In the genomic region with DNA sequence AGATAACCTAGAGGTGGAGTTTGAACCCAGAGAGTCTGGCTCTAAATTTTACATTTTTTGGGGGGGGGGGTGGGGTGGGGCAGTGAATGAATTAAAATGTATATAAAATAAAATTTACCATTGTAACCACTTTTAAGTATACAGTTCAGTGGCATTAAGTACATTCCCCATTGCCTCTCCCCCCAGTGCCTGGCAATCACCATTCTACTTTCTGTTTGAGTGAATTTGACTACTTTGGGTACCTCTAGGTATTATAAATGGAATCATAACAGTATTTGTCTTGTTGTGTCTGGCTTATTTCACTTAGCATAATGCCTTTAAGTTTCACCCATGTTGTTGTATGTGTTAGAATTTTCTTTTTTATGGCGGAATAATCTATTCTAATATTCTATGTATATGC, we compare ENCODE assay signal across 16 cellular contexts. TPM values are rescaled to one million over a fixed set of nuclear protein-coding genes. Genes with fewer than 3 reads are reported as not detected.
DNase-seq lines count a peak whose midpoint lies in the region; ATAC-seq and TF ChIP-seq lines count a peak whose summit lies in the region.
"Had no signal": no experiment of that assay in that cellular context is flagged by ENCODE, and none has a peak within 500 bp of the region (broad histone marks: within the 10 kb centered on the region; RNA-seq: fewer than 3 reads in every experiment).

No MANE protein-coding gene starts in this region.

- intact Hi-C loops in activated CD4-positive, alpha-beta T cell treated with anti-CD3 and anti-CD28 coated beads for 36 hours (cut with DNase I, micrococcal nuclease) = loop anchor here (1.0 to 10.0 kb wide), 3 partner anchors 8 to 829 kb away; no protein-coding TSS in a partner anchor
- intact Hi-C loops in activated CD8-positive, alpha-beta T cell treated with anti-CD3 and anti-CD28 coated beads for 36 hours (cut with micrococcal nuclease) = no loop called here
- intact Hi-C loops in natural killer cell (cut with micrococcal nuclease) = no loop called here

- no peak for TF ChIP-seq CTCF in DOHH2 (IDR thresholded peaks at IDR 0.05; ENCODE audit: low read depth, low read length, poor library complexity, severe bottlenecking)
- no peak for TF ChIP-seq CTCF in activated CD8-positive, alpha-beta T cell treated with anti-CD3 and anti-CD28 coated beads for 36 hours (IDR thresholded peaks at IDR 0.05)
- TF ChIP-seq CTCF in natural killer cell (IDR thresholded peaks at IDR 0.05) = no peak

- H3K4me1 ChIP-seq in DOHH2 (ENCODE audit: control insufficient read depth, low read length) = peaks cover 41% of the 10 kb centered on the region

- H3K27me3 ChIP-seq in DOHH2 (ENCODE audit: control insufficient read depth, low read length) = no peaks in the 10 kb centered on the region

- no peak overlapping the region for H3K27ac ChIP-seq in DOHH2 (ENCODE audit: low read depth, low read length)

- POLR2A ChIA-PET in activated CD4-positive, alpha-beta T cell treated with anti-CD3 and anti-CD28 coated beads for 36 hours (lab: Charles Lee) = no interaction called here
- POLR2A ChIA-PET in activated CD8-positive, alpha-beta T cell treated with anti-CD3 and anti-CD28 coated beads for 36 hours (lab: Charles Lee) = no interaction called here

- H3K9me2 ChIP-seq in DOHH2 (replicated peaks; ENCODE audit: control insufficient read depth, low read length) = no peaks in the 10 kb centered on the region

- peaks cover 7% of the 10 kb centered on the region; the same call in 1 of the 2 replicates for H3F3A ChIP-seq in DOHH2 (ENCODE audit: control insufficient read depth, insufficient read depth)

- H3K4me1 Mint-ChIP-seq in activated CD4-positive, alpha-beta T cell treated with anti-CD3 and anti-CD28 coated beads for 36 hours = peaks cover 41% of the 10 kb centered on the region
- peaks cover 40% of the 10 kb centered on the region for H3K4me1 Mint-ChIP-seq in activated CD8-positive, alpha-beta T cell treated with anti-CD3 and anti-CD28 coated beads for 36 hours (ENCODE audit: low read depth)
- H3K4me1 Mint-ChIP-seq in natural killer cell = peaks cover 48 to 50% of the 10 kb centered on the region in 2 donors

- H3K79me2 ChIP-seq in DOHH2 (ENCODE audit: control insufficient read depth, low read length) = peaks cover 43% of the 10 kb centered on the region

- CTCF ChIA-PET in activated CD4-positive, alpha-beta T cell treated with anti-CD3 and anti-CD28 coated beads for 36 hours (lab: Charles Lee) = no interaction called here
- CTCF ChIA-PET in activated CD8-positive, alpha-beta T cell treated with anti-CD3 and anti-CD28 coated beads for 36 hours (lab: Charles Lee) = interaction anchor here (0.8 to 4.0 kb wide), 2 partner anchors 8 to 120 kb away, joined by 3 to 32 read pairs; no protein-coding TSS in a partner anchor

- no peaks in the 10 kb centered on the region for H3K27me3 Mint-ChIP-seq in activated CD4-positive, alpha-beta T cell treated with anti-CD3 and anti-CD28 coated beads for 36 hours
- no peaks in the 10 kb centered on the region for H3K27me3 Mint-ChIP-seq in activated CD8-positive, alpha-beta T cell treated with anti-CD3 and anti-CD28 coated beads for 36 hours
- H3K27me3 Mint-ChIP-seq in natural killer cell (ENCODE audit: low read depth in 2 of 2) = no peaks in the 10 kb centered on the region

- H3K4me3 ChIP-seq in DOHH2 (ENCODE audit: low read length) = 0 out of 2 replicates have a peak overlapping the region, but pooled peaks have one; percentile 51
- H3K4me3 ChIP-seq: smooth muscle cell, stomach had no signal

- peaks cover 2% of the 10 kb centered on the region for H3K9me3 Mint-ChIP-seq in activated CD4-positive, alpha-beta T cell treated with anti-CD3 and anti-CD28 coated beads for 36 hours (ENCODE audit: low read depth)
- peaks cover 3% of the 10 kb centered on the region for H3K9me3 Mint-ChIP-seq in activated CD8-positive, alpha-beta T cell treated with anti-CD3 and anti-CD28 coated beads for 36 hours
- H3K9me3 Mint-ChIP-seq in natural killer cell = no peaks in the 10 kb centered on the region
- H3K9me3 Mint-ChIP-seq: CD8-positive, alpha-beta T cell had no signal

- peak overlapping the region; percentile 76 for H3K27ac Mint-ChIP-seq in activated CD4-positive, alpha-beta T cell treated with anti-CD3 and anti-CD28 coated beads for 36 hours
- peak overlapping the region; percentile 81 for H3K27ac Mint-ChIP-seq in activated CD8-positive, alpha-beta T cell treated with anti-CD3 and anti-CD28 coated beads for 36 hours
- peak overlapping the region; percentile 84 to 94 for H3K27ac Mint-ChIP-seq in natural killer cell

- H3K4me2 ChIP-seq in DOHH2 (ENCODE audit: low read length) = peak overlapping the region; percentile 91
- H3K4me2 ChIP-seq: smooth muscle cell had no signal

- no peaks in the 10 kb centered on the region for H3K36me3 ChIP-seq in DOHH2 (ENCODE audit: control insufficient read depth, low read length)
- H3K36me3 ChIP-seq: stomach had no signal

- peak; percentile 39 for ATAC-seq in activated CD4-positive, alpha-beta T cell treated with anti-CD3 and anti-CD28 coated beads for 36 hours
- ATAC-seq in activated CD8-positive, alpha-beta T cell treated with anti-CD3 and anti-CD28 coated beads for 36 hours = no peak
- no peak for ATAC-seq in natural killer cell
- ATAC-seq in GM19452 (IDR thresholded peaks at IDR 0.05; ENCODE audit: unreplicated experiment) = no peak
- ATAC-seq in HG02970 (IDR thresholded peaks at IDR 0.05; ENCODE audit: low FRiP score, unreplicated experiment) = no peak
- ATAC-seq in GM18870 (IDR thresholded peaks at IDR 0.05; ENCODE audit: unreplicated experiment) = no peak
- ATAC-seq: CD8-positive, alpha-beta T cell had no signal

- DNase-seq in activated CD4-positive, alpha-beta T cell treated with anti-CD3 and anti-CD28 coated beads for 36 hours = peak; percentile 57
- DNase-seq in activated CD4-positive, alpha-beta T cell treated with anti-CD3 and anti-CD28 coated beads for 48 hours = no peak
- DNase-seq in activated CD8-positive, alpha-beta T cell treated with anti-CD3 and anti-CD28 coated beads for 36 hours = peak; percentile 30
- DNase-seq in natural killer cell = no peak
- DNase-seq: activated CD4-positive, alpha-beta T cell treated with anti-CD3 and anti-CD28 coated beads, Interleukin-2, amount 50 U/mL, for 1 hour; CD8-positive, alpha-beta T cell; cortex of kidney; NCI-H1092 treated with DMSO at 0.1 percent for 48 hours; NCI-H2171; T1000 had no signal

- no peaks in the 10 kb centered on the region for H3K9me3 ChIP-seq in DOHH2 (ENCODE audit: control insufficient read depth, insufficient read depth, low read length)

- H3K4me3 Mint-ChIP-seq in activated CD4-positive, alpha-beta T cell treated with anti-CD3 and anti-CD28 coated beads for 36 hours = peak overlapping the region; percentile 65
- peak overlapping the region; percentile 73 for H3K4me3 Mint-ChIP-seq in activated CD8-positive, alpha-beta T cell treated with anti-CD3 and anti-CD28 coated beads for 36 hours
- H3K4me3 Mint-ChIP-seq in natural killer cell = peak overlapping the region; percentile 60

- H3K36me3 Mint-ChIP-seq in activated CD4-positive, alpha-beta T cell treated with anti-CD3 and anti-CD28 coated beads for 36 hours (ENCODE audit: low read depth) = peaks cover 6% of the 10 kb centered on the region
- H3K36me3 Mint-ChIP-seq in activated CD8-positive, alpha-beta T cell treated with anti-CD3 and anti-CD28 coated beads for 36 hours (ENCODE audit: low read depth) = peaks cover 11% of the 10 kb centered on the region
- H3K36me3 Mint-ChIP-seq in natural killer cell = no peaks in the 10 kb centered on the region
- H3K36me3 Mint-ChIP-seq: CD8-positive, alpha-beta T cell had no signal

- H4K20me1 ChIP-seq in DOHH2 (ENCODE audit: control insufficient read depth, insufficient read depth, low read depth, low read length) = peaks cover 4% of the 10 kb centered on the region; the same call in 1 of the 2 replicates

RNA-seq across cellular contexts. Expression of a gene that starts 2.7 kb away (rescaled TPM):
- total RNA-seq in activated CD4-positive, alpha-beta T cell treated with anti-CD3 and anti-CD28 coated beads for 36 hours = 10 to 100 TPM; 15.5 TPM
- 10 to 100 TPM; 20.5 to 23.1 TPM for total RNA-seq in activated CD8-positive, alpha-beta T cell treated with anti-CD3 and anti-CD28 coated beads for 36 hours
- total RNA-seq in natural killer cell = 10 to 100 TPM; 25.1 to 91.0 (median 31.8) TPM

Comparison
In these comparisons a context has a peak if more than half of its experiments do, and no peak if none do; other contexts are left out.
1. DNase-seq: peak in activated CD4-positive, alpha-beta T cell treated with anti-CD3 and anti-CD28 coated beads for 36 hours (single experiment) and activated CD8-positive, alpha-beta T cell treated with anti-CD3 and anti-CD28 coated beads for 36 hours (single experiment); none in activated CD4-positive, alpha-beta T cell treated with anti-CD3 and anti-CD28 coated beads for 48 hours (single experiment) and natural killer cell (single experiment).
2. intact Hi-C loops: an anchor here in activated CD4-positive, alpha-beta T cell treated with anti-CD3 and anti-CD28 coated beads for 36 hours (1.0 to 10.0 kb wide); none called in activated CD8-positive, alpha-beta T cell treated with anti-CD3 and anti-CD28 coated beads for 36 hours and natural killer cell.
3. Peak in every context shown above with its lines, with median percentiles within 50 percentile points of each other: H3K27ac Mint-ChIP-seq and H3K4me3 Mint-ChIP-seq.